Comparison of ENCODE assay signal across 26 cellular contexts in the genomic region with DNA sequence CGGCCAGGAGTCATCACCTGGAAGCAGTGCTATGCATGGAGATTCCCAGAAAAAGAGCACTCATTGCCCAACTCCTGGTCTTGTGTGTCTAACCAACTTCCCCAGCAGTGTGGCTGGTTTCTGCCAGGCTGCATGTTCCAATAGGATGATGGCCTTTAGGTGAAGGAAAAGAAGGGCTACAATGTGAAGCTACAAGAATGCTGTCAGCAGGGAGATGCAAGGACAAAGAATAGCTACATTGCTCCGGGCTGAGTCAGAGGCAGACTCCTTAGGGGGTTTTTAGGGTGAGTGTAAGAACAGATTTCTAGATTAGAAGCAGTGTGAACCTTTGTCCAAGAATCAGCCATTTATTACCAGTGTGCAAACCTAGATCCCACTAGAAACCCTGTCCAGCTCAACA.
"Had no signal": no experiment of that assay in that cellular context is flagged by ENCODE, and none has a peak within 500 bp of the region (broad histone marks: within the 10 kb centered on the region; RNA-seq: fewer than 3 reads in every experiment).

No MANE protein-coding gene starts in this region.

- H3K4me1 ChIP-seq: gastroesophageal sphincter, heart left ventricle, lower lobe of right lung, prostate gland, right atrium auricular region, suprapubic skin, transverse colon, upper lobe of right lung, uterus had no signal

- DNase-seq: dermis blood vessel endothelial cell; effector memory CD4-positive, alpha-beta T cell; foreskin fibroblast; heart left ventricle; immature natural killer cell; left ventricle myocardium superior; lower lobe of right lung; natural killer cell; occipital lobe; stimulated activated CD4-positive, alpha-beta T cell treated with anti-CD3 and anti-CD28 coated beads, Interleukin-12 subunit alpha, Interleukin-12 subunit beta, amount 100 ng/mL, for 4 hours; stimulated activated CD4-positive, alpha-beta T cell treated with anti-CD3 and anti-CD28 coated beads, Interleukin-1b, Interleukin-23, amount 100 ng/mL, for 48 hours; stimulated activated CD4-positive, alpha-beta T cell treated with anti-CD3 and anti-CD28 coated beads, Interleukin-4, amount 100 ng/mL, for 1 hour; stimulated activated CD8-positive, alpha-beta memory T cell treated with anti-CD3 and anti-CD28 coated beads, Interleukin-4, amount 100 ng/mL, for 48 hours; stimulated activated naive CD4-positive, alpha-beta T cell; stimulated activated naive CD8-positive, alpha-beta T cell treated with anti-CD3 and anti-CD28 coated beads, Interleukin-15, amount 100 ng/mL, for 72 hours; transverse colon; upper lobe of right lung; uterus had no signal

- H3K4me3 ChIP-seq: coronary artery, gastroesophageal sphincter, heart left ventricle, hepatocyte, lower lobe of right lung, prostate gland, right atrium auricular region, smooth muscle cell, suprapubic skin, transverse colon, upper lobe of right lung, uterus had no signal

- H3K36me3 Mint-ChIP-seq: immature natural killer cell, natural killer cell had no signal

- H3K27ac ChIP-seq: coronary artery, gastroesophageal sphincter, heart left ventricle, hepatocyte, lower lobe of right lung, prostate gland, right atrium auricular region, suprapubic skin, transverse colon, upper lobe of right lung, uterus had no signal

- H3K27me3 Mint-ChIP-seq: stimulated activated naive CD8-positive, alpha-beta T cell treated with anti-CD3 and anti-CD28 coated beads, Interleukin-15, amount 100 ng/mL, for 72 hours had no signal

- ATAC-seq: gastroesophageal sphincter; heart left ventricle; left ventricle myocardium superior; lower lobe of right lung; natural killer cell; sciatic nerve; stimulated activated naive CD8-positive, alpha-beta T cell treated with anti-CD3 and anti-CD28 coated beads, Interleukin-15, amount 100 ng/mL, for 72 hours; upper lobe of right lung had no signal

- H3K36me3 ChIP-seq: gastroesophageal sphincter, heart left ventricle, lower lobe of right lung, prostate gland, right atrium auricular region, suprapubic skin, transverse colon, upper lobe of right lung, uterus had no signal

- H3K27me3 ChIP-seq: gastroesophageal sphincter, heart left ventricle, hepatocyte, right atrium auricular region, suprapubic skin, transverse colon, upper lobe of right lung, uterus had no signal

- H3K9me3 ChIP-seq: gastroesophageal sphincter, heart left ventricle, lower lobe of right lung, prostate gland, right atrium auricular region, suprapubic skin, transverse colon, upper lobe of right lung, uterus had no signal

- H3K27ac Mint-ChIP-seq: immature natural killer cell, natural killer cell had no signal

- H3K4me3 Mint-ChIP-seq: immature natural killer cell; natural killer cell; stimulated activated naive CD8-positive, alpha-beta T cell treated with anti-CD3 and anti-CD28 coated beads, Interleukin-15, amount 100 ng/mL, for 72 hours had no signal

- H3K4me1 Mint-ChIP-seq: immature natural killer cell; natural killer cell; stimulated activated naive CD8-positive, alpha-beta T cell treated with anti-CD3 and anti-CD28 coated beads, Interleukin-15, amount 100 ng/mL, for 72 hours had no signal
